In the genomic region with DNA sequence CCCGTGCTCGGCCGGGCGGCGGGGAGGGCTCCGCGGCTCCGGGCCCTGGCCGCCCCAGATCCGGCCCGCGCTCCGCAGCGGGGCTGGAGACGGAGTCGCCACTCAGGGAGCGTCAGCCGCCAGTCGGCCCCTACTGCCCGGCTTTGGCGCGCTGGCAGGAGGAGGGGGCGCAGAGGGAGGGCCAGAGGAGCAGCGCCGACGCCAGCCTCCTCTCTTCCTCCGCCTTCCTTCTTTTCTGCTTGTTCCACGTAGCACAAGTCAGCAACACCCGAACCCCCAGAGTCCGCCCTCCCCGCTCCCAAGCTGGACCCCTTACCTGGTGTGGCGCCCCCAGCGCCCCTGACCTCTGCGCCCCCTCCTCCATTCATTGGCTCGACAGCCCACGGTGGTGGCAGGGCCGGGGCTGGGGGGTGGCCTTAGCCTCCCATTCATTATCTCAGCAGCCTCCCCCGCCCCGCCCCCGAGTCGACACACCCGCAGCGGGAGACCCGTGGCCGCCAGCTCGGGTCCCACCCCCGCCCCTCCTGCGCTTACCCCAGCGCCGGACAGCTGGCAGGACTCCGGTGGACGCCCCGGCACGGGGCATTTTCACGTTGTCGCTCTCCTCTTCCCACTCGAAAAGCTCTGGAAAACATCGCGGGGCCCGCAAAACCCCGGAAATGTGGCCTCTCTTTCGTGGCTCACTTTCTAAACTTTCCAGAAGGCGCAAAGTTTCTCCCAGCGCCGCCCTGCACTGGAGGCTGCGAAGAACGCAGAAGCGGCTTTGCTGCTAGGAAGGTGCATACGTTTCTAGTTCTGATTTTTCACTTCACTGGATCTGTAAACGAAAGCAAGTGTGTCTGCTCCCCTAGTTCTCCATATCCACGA, we compare ENCODE assay signal across 8 cellular contexts. TPM values are rescaled to one million over a fixed set of nuclear protein-coding genes. Genes with fewer than 3 reads are reported as not detected.
A peak's percentile ranks its signal among the peaks of the same experiment; 100 is the strongest.
DNase-seq lines count a peak whose midpoint lies in the region; ATAC-seq and TF ChIP-seq lines count a peak whose summit lies in the region.

A gene with protein sequence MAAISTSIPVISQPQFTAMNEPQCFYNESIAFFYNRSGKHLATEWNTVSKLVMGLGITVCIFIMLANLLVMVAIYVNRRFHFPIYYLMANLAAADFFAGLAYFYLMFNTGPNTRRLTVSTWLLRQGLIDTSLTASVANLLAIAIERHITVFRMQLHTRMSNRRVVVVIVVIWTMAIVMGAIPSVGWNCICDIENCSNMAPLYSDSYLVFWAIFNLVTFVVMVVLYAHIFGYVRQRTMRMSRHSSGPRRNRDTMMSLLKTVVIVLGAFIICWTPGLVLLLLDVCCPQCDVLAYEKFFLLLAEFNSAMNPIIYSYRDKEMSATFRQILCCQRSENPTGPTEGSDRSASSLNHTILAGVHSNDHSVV (minus strand): TSS at position 135 of the 867 bp plus-strand sequence. CDS start 66,353 bp downstream, outside the sequence.

- no peak within 1 kb of the TSS for H2BK12ac ChIP-seq in neuronal stem cell (ENCODE audit: low read length)

- POLR2A ChIA-PET in WTC11 (lab: Charles Lee), result interaction anchor here (0.5 to 0.6 kb wide), 2 partner anchors 126 to 527 kb away, joined by 3 read pairs; no protein-coding TSS in a partner anchor

- no peaks in the 10 kb centered on the region for H3K9me3 Mint-ChIP-seq in WTC11
- peaks cover 3% of the 10 kb centered on the region for H3K9me3 Mint-ChIP-seq in glutamatergic neuron (ENCODE audit: unreplicated experiment)

- H2AFZ ChIP-seq in neuronal stem cell (ENCODE audit: low read length), result peak within 1 kb of the TSS; percentile 100

- H3K4me3 Mint-ChIP-seq in WTC11, result peak within 1 kb of the TSS; percentile 90
- peak within 1 kb of the TSS; percentile 93 for H3K4me3 Mint-ChIP-seq in glutamatergic neuron (ENCODE audit: unreplicated experiment)

- H3K36me3 Mint-ChIP-seq in WTC11 (no peaks in the 10 kb centered on the region), glutamatergic neuron (ENCODE audit: unreplicated experiment) (no peaks in the 10 kb centered on the region)

- H3K4ac ChIP-seq in neuronal stem cell (ENCODE audit: low read length), result no peak within 1 kb of the TSS

- H3K36me3 ChIP-seq in neuronal stem cell (replicated peaks in 1 of 2; ENCODE audit: control insufficient read depth in 2 of 2, insufficient read depth in 2 of 2, low read length in 2 of 2), result no peaks in the 10 kb centered on the region

- H4K8ac ChIP-seq in neuronal stem cell (ENCODE audit: low read depth, low read length), result no peak within 1 kb of the TSS

- H4K91ac ChIP-seq in neuronal stem cell (ENCODE audit: low read depth, low read length, poor library complexity), result no peak within 1 kb of the TSS

- no peak within 1 kb of the TSS for H3K14ac ChIP-seq in neuronal stem cell (ENCODE audit: low read length)

- H3K4me1 Mint-ChIP-seq in WTC11, result peaks cover 53% of the 10 kb centered on the region
- peaks cover 2% of the 10 kb centered on the region for H3K4me1 Mint-ChIP-seq in glutamatergic neuron (ENCODE audit: low read depth, unreplicated experiment)

- H2BK5ac ChIP-seq in neuronal stem cell (ENCODE audit: low read length), result peak within 1 kb of the TSS; percentile 59

- peak within 1 kb of the TSS; percentile 38 for H3K27ac ChIP-seq in neuronal stem cell (replicated peaks; ENCODE audit: low read length)

- H3K4me3 ChIP-seq in neuronal stem cell (ENCODE audit: low read length in 2 of 2), result peak within 1 kb of the TSS; percentile 60 to 98

- H3K9me3 ChIP-seq in neuronal stem cell (replicated peaks in 1 of 2; ENCODE audit: control insufficient read depth in 2 of 2, insufficient read depth in 1 of 2, low read depth in 1 of 2, low read length in 2 of 2), result no peaks in the 10 kb centered on the region

- peaks cover 0 to 7% (median 4%) of the 10 kb centered on the region in 3 experiments for H3K27me3 ChIP-seq in neuronal stem cell (ENCODE audit: control insufficient read depth in 3 of 3, insufficient read depth in 3 of 3, low read depth in 1 of 3, low read length in 3 of 3)

- no CpG with 5 or more reads among the region's 71 CpGs for WGBS in neuronal stem cell (ENCODE audit: extremely low coverage in 2 of 2, insufficient read length in 2 of 2, insufficient replicate concordance in 1 of 2), 2 donors

- peak; percentile 27 for ATAC-seq in HG02610 (IDR thresholded peaks at IDR 0.05; ENCODE audit: unreplicated experiment)
- peak; percentile 62 for ATAC-seq in WTC11
- ATAC-seq in GM21619 (IDR thresholded peaks at IDR 0.05; ENCODE audit: unreplicated experiment), result no peak

- DNase-seq in EH (ENCODE audit: low read depth) (peak; percentile 75), WTC11 (ENCODE audit: low spot score) (peak; percentile 68), glutamatergic neuron (peak; percentile 59), neuronal stem cell (ENCODE audit: low spot score) (peak; percentile 56), DMS114 treated with DMSO at 0.1 percent for 48 hours (lab: John Stamatoyannopoulos, UW; ENCODE audit: unreplicated experiment) (no peak)
- DNase-seq in activated naive CD4-positive, alpha-beta T cell (lab: John Stamatoyannopoulos, UW), result no peak

- no peaks in the 10 kb centered on the region for H3K79me1 ChIP-seq in neuronal stem cell (ENCODE audit: low read depth, low read length)

- peak within 1 kb of the TSS; percentile 73 for H2BK15ac ChIP-seq in neuronal stem cell (ENCODE audit: low read length)

- H3K4me1 ChIP-seq in neuronal stem cell (ENCODE audit: control insufficient read depth in 2 of 2, insufficient read depth in 1 of 2, low read depth in 1 of 2, low read length in 2 of 2), result peaks cover 10 to 18% of the 10 kb centered on the region in 2 donors

- peak within 1 kb of the TSS; percentile 62 for H2BK120ac ChIP-seq in neuronal stem cell (ENCODE audit: low read depth, low read length)

- no peak within 1 kb of the TSS; the same call in 1 of the 2 replicates for H3K27ac Mint-ChIP-seq in WTC11
- H3K27ac Mint-ChIP-seq in glutamatergic neuron (ENCODE audit: unreplicated experiment), result no peak within 1 kb of the TSS

- TF ChIP-seq CTCF in WTC11 (IDR thresholded peaks at IDR 0.05) (no peak), glutamatergic neuron (IDR thresholded peaks at IDR 0.05; ENCODE audit: partially characterized antibody, unreplicated experiment) (no peak)

- H3K27me3 Mint-ChIP-seq in WTC11 (ENCODE audit: low read depth), result peaks cover 29% of the 10 kb centered on the region
- peaks cover 16% of the 10 kb centered on the region for H3K27me3 Mint-ChIP-seq in glutamatergic neuron (ENCODE audit: unreplicated experiment)

- no peak within 1 kb of the TSS for H3K23ac ChIP-seq in neuronal stem cell (ENCODE audit: low read depth, low read length, poor library complexity)

- peak within 1 kb of the TSS; percentile 96 for H3K18ac ChIP-seq in neuronal stem cell (ENCODE audit: low read length)

- peak within 1 kb of the TSS; percentile 92 for H3K4me2 ChIP-seq in neuronal stem cell (ENCODE audit: insufficient read depth, low read length, poor library complexity, severe bottlenecking)

- peak within 1 kb of the TSS; percentile 94 for H3K9ac ChIP-seq in neuronal stem cell (ENCODE audit: low read depth, low read length, poor library complexity)

- CTCF ChIA-PET in WTC11 (lab: Charles Lee), result interaction anchor here (0.7 to 0.8 kb wide), 2 partner anchors 261 to 681 kb away, joined by 3 to 6 read pairs; no protein-coding TSS in a partner anchor

- H2AK5ac ChIP-seq in neuronal stem cell (ENCODE audit: low read depth, low read length), result peak within 1 kb of the TSS; percentile 36

TF ChIP-seq in WTC11, 78 proteins besides CTCF, POLR2A, EP300 and RAD21 (continues in another document):
- 0 out of 2 replicates have a peak, but pooled peaks have one; percentile 7 for TF ChIP-seq FOXP1 (CRISPR knock-in tag; IDR thresholded peaks at IDR 0.05; ENCODE audit: borderline replicate concordance)
- 0 out of 2 replicates have a peak, but pooled peaks have one; percentile 15 for TF ChIP-seq SP1 (CRISPR knock-in tag; conservative IDR thresholded peaks at IDR 0.05)
- TF ChIP-seq RORB (CRISPR knock-in tag; IDR thresholded peaks at IDR 0.05), result no peak
- TF ChIP-seq, protein P1, sequence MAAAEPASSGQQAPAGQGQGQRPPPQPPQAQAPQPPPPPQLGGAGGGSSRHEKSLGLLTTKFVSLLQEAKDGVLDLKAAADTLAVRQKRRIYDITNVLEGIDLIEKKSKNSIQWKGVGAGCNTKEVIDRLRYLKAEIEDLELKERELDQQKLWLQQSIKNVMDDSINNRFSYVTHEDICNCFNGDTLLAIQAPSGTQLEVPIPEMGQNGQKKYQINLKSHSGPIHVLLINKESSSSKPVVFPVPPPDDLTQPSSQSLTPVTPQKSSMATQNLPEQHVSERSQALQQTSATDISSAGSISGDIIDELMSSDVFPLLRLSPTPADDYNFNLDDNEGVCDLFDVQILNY (CRISPR knock-in tag; IDR thresholded peaks at IDR 0.05), result no peak
- TF ChIP-seq, protein P2, sequence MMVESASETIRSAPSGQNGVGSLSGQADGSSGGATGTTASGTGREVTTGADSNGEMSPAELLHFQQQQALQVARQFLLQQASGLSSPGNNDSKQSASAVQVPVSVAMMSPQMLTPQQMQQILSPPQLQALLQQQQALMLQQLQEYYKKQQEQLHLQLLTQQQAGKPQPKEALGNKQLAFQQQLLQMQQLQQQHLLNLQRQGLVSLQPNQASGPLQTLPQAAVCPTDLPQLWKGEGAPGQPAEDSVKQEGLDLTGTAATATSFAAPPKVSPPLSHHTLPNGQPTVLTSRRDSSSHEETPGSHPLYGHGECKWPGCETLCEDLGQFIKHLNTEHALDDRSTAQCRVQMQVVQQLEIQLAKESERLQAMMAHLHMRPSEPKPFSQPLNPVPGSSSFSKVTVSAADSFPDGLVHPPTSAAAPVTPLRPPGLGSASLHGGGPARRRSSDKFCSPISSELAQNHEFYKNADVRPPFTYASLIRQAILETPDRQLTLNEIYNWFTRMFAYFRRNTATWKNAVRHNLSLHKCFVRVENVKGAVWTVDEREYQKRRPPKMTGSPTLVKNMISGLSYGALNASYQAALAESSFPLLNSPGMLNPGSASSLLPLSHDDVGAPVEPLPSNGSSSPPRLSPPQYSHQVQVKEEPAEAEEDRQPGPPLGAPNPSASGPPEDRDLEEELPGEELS (CRISPR knock-in tag; IDR thresholded peaks at IDR 0.05), result no peak
- TF ChIP-seq CBFB (CRISPR knock-in tag; IDR thresholded peaks at IDR 0.05; ENCODE audit: low read depth), result no peak
- no peak for TF ChIP-seq NR2C2 (CRISPR knock-in tag; IDR thresholded peaks at IDR 0.05)

RNA-seq across cellular contexts. Expression of the gene that starts here (rescaled TPM):
- total RNA-seq in WTC11 (2021) (3.3 to 4.9 TPM (median 4.0 TPM) in 3 replicates), glutamatergic neuron (ENCODE audit: unreplicated experiment) (0.56 TPM)
- 5.3 TPM for polyA plus RNA-seq in neuronal stem cell (2013, experiment 1 of 2)
- polyA plus RNA-seq in neuronal stem cell (2013, experiment 2 of 2), result 5.0 TPM

Comparison
In these comparisons a context has a peak if more than half of its experiments do, and no peak if none do; other contexts are left out.
1. Peak in DNase-seq in glutamatergic neuron; RNA of the gene not detected or under 1 TPM.
2. DNase-seq: peak in EH (single experiment), WTC11 (single experiment) and neuronal stem cell (single experiment); none in DMS114 treated with DMSO at 0.1 percent for 48 hours (single experiment) and activated naive CD4-positive, alpha-beta T cell (0 of 4).